In genomic region chr20:42255820-42256219, GRCh38 we compare ENCODE assay signal across 29 cellular contexts.
"Had no signal": no experiment of that assay in that cellular context is flagged by ENCODE, and none has a peak within 500 bp of the region (broad histone marks: within the 10 kb centered on the region; RNA-seq: fewer than 3 reads in every experiment).

No MANE protein-coding gene starts in this region.

- ATAC-seq: activated CD4-positive, alpha-beta T cell treated with anti-CD3 and anti-CD28 coated beads for 36 hours; activated CD8-positive, alpha-beta memory T cell treated with anti-CD3 and anti-CD28 coated beads, Interleukin-2, amount 10 ng/mL, durations not matched to agents 7 days and 5 days; activated CD8-positive, alpha-beta T cell treated with anti-CD3 and anti-CD28 coated beads, Interleukin-2, amount 10 ng/mL, durations not matched to agents 7 days and 5 days; activated naive CD8-positive, alpha-beta T cell treated with anti-CD3 and anti-CD28 coated beads, Interleukin-2, amount 50 U/mL, for 24 hours; body of pancreas; effector memory CD8-positive, alpha-beta T cell; gastroesophageal sphincter; T-helper 17 cell had no signal

- DNase-seq: activated CD4-positive, alpha-beta memory T cell treated with anti-CD3 and anti-CD28 coated beads for 36 hours; activated CD4-positive, alpha-beta T cell treated with anti-CD3 and anti-CD28 coated beads for 36 hours; activated CD4-positive, alpha-beta T cell treated with anti-CD3 and anti-CD28 coated beads, Interleukin-2, amount 10 ng/mL, durations not matched to agents 24 days and 14 days; activated CD4-positive, CD25-positive, alpha-beta regulatory T cell; activated CD4-positive, CD25-positive, alpha-beta regulatory T cell treated with anti-CD3 and anti-CD28 coated beads, Interleukin-2, amount 50 U/mL, for 72 hours; activated CD8-positive, alpha-beta memory T cell treated with anti-CD3 and anti-CD28 coated beads, Interleukin-2, amount 10 ng/mL, durations not matched to agents 7 days and 5 days; activated CD8-positive, alpha-beta memory T cell treated with anti-CD3 and anti-CD28 coated beads, Interleukin-2, amount 50 U/mL, for 4 hours; activated CD8-positive, alpha-beta T cell treated with anti-CD3 and anti-CD28 coated beads, Interleukin-2, amount 10 ng/mL, durations not matched to agents 7 days and 5 days; activated effector memory CD4-positive, alpha-beta T cell treated with anti-CD3 and anti-CD28 coated beads, Interleukin-2, amount 50 U/mL, for 16 hours; activated naive CD4-positive, alpha-beta T cell treated with anti-CD3 and anti-CD28 coated beads for 36 hours; activated naive CD8-positive, alpha-beta T cell treated with anti-CD3 and anti-CD28 coated beads for 36 hours; activated naive CD8-positive, alpha-beta T cell treated with anti-CD3 and anti-CD28 coated beads, Interleukin-2, amount 50 U/mL, for 24 hours; activated T-cell treated with anti-CD3 and anti-CD28 coated beads, Interleukin-2, amount 50 U/mL, for 1 hour; activated T-cell treated with anti-CD3 and anti-CD28 coated beads, Interleukin-2, amount 50 U/mL, for 48 hours; adrenal gland; amygdala; aorta; body of pancreas; caudate nucleus; cortex of kidney; dermis blood vessel endothelial cell; effector CD4-positive, alpha-beta T cell; effector memory CD8-positive, alpha-beta T cell; erythroblast; foreskin melanocyte; T-helper 1 cell; T-helper 17 cell; T1000 had no signal
